In genomic region chr2:120919771-120920437, GRCh38 we compare ENCODE assay signal across 12 cellular contexts.
DNase-seq lines count a peak whose midpoint lies in the region; ATAC-seq and TF ChIP-seq lines count a peak whose summit lies in the region.
"Had no signal": no experiment of that assay in that cellular context is flagged by ENCODE, and none has a peak within 500 bp of the region (broad histone marks: within the 10 kb centered on the region; RNA-seq: fewer than 3 reads in every experiment).

No MANE protein-coding gene starts in this region.

- POLR2A ChIA-PET in SK-N-SH (lab: Yijun Ruan, JAX), result interaction anchor here (0.6 kb wide), 1 partner anchor 16 kb away, joined by 4 read pairs; no protein-coding TSS in a partner anchor

- no peak overlapping the region for H4K91ac ChIP-seq in neuronal stem cell (ENCODE audit: low read depth, low read length, poor library complexity)

- ATAC-seq in GM18867 (IDR thresholded peaks at IDR 0.05; ENCODE audit: unreplicated experiment) (no peak), GM18870 (IDR thresholded peaks at IDR 0.05; ENCODE audit: unreplicated experiment) (no peak)
- ATAC-seq: Panc1 had no signal

- H3K27ac ChIP-seq in SK-N-SH (ENCODE audit: low read depth in 2 of 2, low read length in 1 of 2) (peak overlapping the region in 1 of 2 experiments; percentile 55; a peak in 2 of 4 replicates), neuronal stem cell (replicated peaks; ENCODE audit: low read length) (peak overlapping the region; percentile 19)
- H3K27ac ChIP-seq: WERI-Rb-1 had no signal

- no peak for TF ChIP-seq CTCF in SK-N-SH (IDR thresholded peaks at IDR 0.05)

- H4K8ac ChIP-seq in neuronal stem cell (ENCODE audit: low read depth, low read length), result no peak overlapping the region

- TF ChIP-seq EP300 in SK-N-SH (IDR thresholded peaks at IDR 0.05; ENCODE audit: borderline replicate concordance in 1 of 2, low read depth in 1 of 2, low read length in 1 of 2), result no peak

- WGBS in SK-N-SH (ENCODE audit: low lambda C conversion rate), result 76% methylated on average over 18 of the region's 19 CpGs
- no CpG with 5 or more reads among the region's 19 CpGs for WGBS in neuronal stem cell (ENCODE audit: extremely low coverage in 2 of 2, insufficient read length in 2 of 2, insufficient replicate concordance in 1 of 2), 2 donors

- peak overlapping the region; percentile 78 for H3K18ac ChIP-seq in neuronal stem cell (ENCODE audit: low read length)

- peaks cover 19% of the 10 kb centered on the region; the same call in 1 of the 2 replicates for H3K79me2 ChIP-seq in SK-N-SH (ENCODE audit: insufficient read depth)

- H3K27me3 ChIP-seq in SK-N-SH (ENCODE audit: insufficient read depth), result no peaks in the 10 kb centered on the region
- H3K27me3 ChIP-seq in neuronal stem cell (ENCODE audit: control insufficient read depth in 3 of 3, insufficient read depth in 3 of 3, low read depth in 1 of 3, low read length in 3 of 3), result no peaks in the 10 kb centered on the region

- H4K20me1 ChIP-seq in SK-N-SH (ENCODE audit: insufficient read depth), result no peaks in the 10 kb centered on the region

- peak overlapping the region; percentile 41 for H3K4me2 ChIP-seq in SK-N-SH
- no peak overlapping the region for H3K4me2 ChIP-seq in neuronal stem cell (ENCODE audit: insufficient read depth, low read length, poor library complexity, severe bottlenecking)

- H3K79me1 ChIP-seq in neuronal stem cell (ENCODE audit: low read depth, low read length), result peaks cover 17% of the 10 kb centered on the region

- peak overlapping the region; percentile 50 for H3K23ac ChIP-seq in neuronal stem cell (ENCODE audit: low read depth, low read length, poor library complexity)

- H3K9me2 ChIP-seq in SK-N-SH, result no peaks in the 10 kb centered on the region

- CTCF ChIA-PET in SK-N-SH (lab: Yijun Ruan, JAX), result no interaction called here

- peaks cover 7% of the 10 kb centered on the region for H3F3A ChIP-seq in SK-N-SH (replicated peaks; ENCODE audit: insufficient read depth)

- no peak overlapping the region for H2BK12ac ChIP-seq in neuronal stem cell (ENCODE audit: low read length)

- no peak overlapping the region for H3K4me3 ChIP-seq in SK-N-SH (ENCODE audit: low read depth in 2 of 2, low read length in 1 of 2)
- H3K4me3 ChIP-seq in neuronal stem cell (ENCODE audit: low read length in 2 of 2), result no peak overlapping the region

- H3K14ac ChIP-seq in neuronal stem cell (ENCODE audit: low read length), result peak overlapping the region; percentile 59

- H2AK5ac ChIP-seq in neuronal stem cell (ENCODE audit: low read depth, low read length), result peak overlapping the region; percentile 50

- H3K9me3 ChIP-seq in SK-N-SH (no peaks in the 10 kb centered on the region), neuronal stem cell (replicated peaks in 1 of 2; ENCODE audit: control insufficient read depth in 2 of 2, insufficient read depth in 1 of 2, low read depth in 1 of 2, low read length in 2 of 2) (peaks cover 0 to 2% of the 10 kb centered on the region in 2 donors)

- H2BK15ac ChIP-seq in neuronal stem cell (ENCODE audit: low read length), result no peak overlapping the region

- H2AFZ ChIP-seq in SK-N-SH (ENCODE audit: low read depth) (no peak overlapping the region), neuronal stem cell (ENCODE audit: low read length) (no peak overlapping the region)

- no peak overlapping the region for H2BK5ac ChIP-seq in neuronal stem cell (ENCODE audit: low read length)

- H3K9ac ChIP-seq in SK-N-SH (peak overlapping the region; percentile 34; the same call in 1 of the 2 replicates), neuronal stem cell (ENCODE audit: low read depth, low read length, poor library complexity) (peak overlapping the region; percentile 22)

- peaks cover 23 to 31% of the 10 kb centered on the region in 2 experiments for H3K4me1 ChIP-seq in SK-N-SH (ENCODE audit: control insufficient read depth in 1 of 2, insufficient read depth in 2 of 2, low read depth in 1 of 2, low read length in 1 of 2)
- H3K4me1 ChIP-seq in neuronal stem cell (ENCODE audit: control insufficient read depth in 2 of 2, insufficient read depth in 1 of 2, low read depth in 1 of 2, low read length in 2 of 2), result peaks cover 18 to 28% of the 10 kb centered on the region in 2 donors

- no peak for TF ChIP-seq RAD21 in SK-N-SH (IDR thresholded peaks at IDR 0.05; ENCODE audit: low read length)

- DNase-seq in AG08395 (ENCODE audit: low spot score), result peak; percentile 89
- DNase-seq in SK-N-SH, result no peak
- peak; percentile 59 for DNase-seq in fibroblast of the conjunctiva (ENCODE audit: low read depth)
- DNase-seq in neuronal stem cell (ENCODE audit: low spot score), result no peak
- no peak for DNase-seq in COLO829 (ENCODE audit: low spot score)
- DNase-seq in OCI-M1 (lab: John Stamatoyannopoulos, UW), result no peak
- DNase-seq: ACHN, GDM1, WERI-Rb-1 had no signal

- H3K4ac ChIP-seq in neuronal stem cell (ENCODE audit: low read length), result no peak overlapping the region

- H3K36me3 ChIP-seq in SK-N-SH (replicated peaks in 1 of 2; ENCODE audit: control insufficient read depth in 1 of 2, insufficient read depth in 2 of 2, low read length in 1 of 2), result peaks cover 0 to 3% of the 10 kb centered on the region in 2 experiments
- H3K36me3 ChIP-seq in neuronal stem cell (replicated peaks in 1 of 2; ENCODE audit: control insufficient read depth in 2 of 2, insufficient read depth in 2 of 2, low read length in 2 of 2), result peaks cover 18 to 64% of the 10 kb centered on the region in 2 donors
- H3K36me3 ChIP-seq: WERI-Rb-1 had no signal

- no peak overlapping the region for H2BK120ac ChIP-seq in neuronal stem cell (ENCODE audit: low read depth, low read length)

TF ChIP-seq in SK-N-SH, 30 proteins besides CTCF, POLR2A, EP300 and RAD21:
- TF ChIP-seq NFIC (IDR thresholded peaks at IDR 0.05; ENCODE audit: borderline replicate concordance), result no peak
- TF ChIP-seq MAX (IDR thresholded peaks at IDR 0.05; ENCODE audit: low read depth), result 0 out of 2 replicates have a peak, but pooled peaks have one; percentile 36
- TF ChIP-seq NRF1 (IDR thresholded peaks at IDR 0.05; ENCODE audit: low read depth, low read length), result no peak
- peak; percentile 56; the same call in 1 of the 2 replicates for TF ChIP-seq RFX5 (IDR thresholded peaks at IDR 0.05; ENCODE audit: low read length)

Comparison
In these comparisons a context has a peak if more than half of its experiments do, and no peak if none do; other contexts are left out.
1. DNase-seq: peak in AG08395 (single experiment) and fibroblast of the conjunctiva (single experiment); none in SK-N-SH (single experiment), neuronal stem cell (single experiment), COLO829 (single experiment) and OCI-M1 (single experiment).